ENCODE assay signal across 1 cellular context in genomic region chr13:73720216-73720840, GRCh38.
TF ChIP-seq lines count a peak whose summit lies in the region.

No MANE protein-coding gene starts in this region.

TF ChIP-seq in GM23338, 12 proteins besides CTCF, POLR2A, EP300 and RAD21 (continued from another document):
- no peak for TF ChIP-seq ZNF462 (CRISPR knock-in tag; IDR thresholded peaks at IDR 0.05)
